25 cellular contexts compared by ENCODE assay signal in genomic region chr9:126051446-126052130, GRCh38.
"Had no signal": no experiment of that assay in that cellular context is flagged by ENCODE, and none has a peak within 500 bp of the region (broad histone marks: within the 10 kb centered on the region; RNA-seq: fewer than 3 reads in every experiment).

No MANE protein-coding gene starts in this region.

- H3K4me3 ChIP-seq: cardiac muscle cell, SK-N-MC had no signal

- H3K27me3 Mint-ChIP-seq: activated CD4-positive, alpha-beta T cell treated with anti-CD3 and anti-CD28 coated beads, Interleukin-2, amount 10 ng/mL, durations not matched to agents 24 days and 14 days had no signal

- H3K27ac Mint-ChIP-seq: activated B cell treated with CpG ODN at 0.5 μM for 24 hours; activated CD4-positive, alpha-beta T cell treated with anti-CD3 and anti-CD28 coated beads, Interleukin-2, amount 10 ng/mL, durations not matched to agents 24 days and 14 days; activated CD8-positive, alpha-beta memory T cell treated with anti-CD3 and anti-CD28 coated beads, Interleukin-2, amount 10 ng/mL, durations not matched to agents 7 days and 5 days; activated naive CD4-positive, alpha-beta T cell treated with anti-CD3 and anti-CD28 coated beads, Interleukin-2, amount 50 U/mL, for 72 hours; activated naive CD8-positive, alpha-beta T cell treated with anti-CD3 and anti-CD28 coated beads, Interleukin-2, amount 50 U/mL, for 24 hours; activated T-cell treated with anti-CD3 and anti-CD28 coated beads, Interleukin-2, amount 50 U/mL, for 24 hours; activated T-helper 1 cell treated with anti-CD3 and anti-CD28 coated beads, Interleukin-12 subunit alpha, Interleukin-12 subunit beta, Interleukin-2, Interleukin-4 antibody, amounts not matched to agents 30 ng/mL and 10 ng/mL and 1 ng/mL, durations not matched to agents 14 hours and 24 hours and 36 hours; T-cell had no signal

- H3K36me3 Mint-ChIP-seq: activated CD8-positive, alpha-beta memory T cell treated with anti-CD3 and anti-CD28 coated beads, Interleukin-2, amount 10 ng/mL, durations not matched to agents 7 days and 5 days; T-cell had no signal

- H3K4me1 Mint-ChIP-seq: activated B cell treated with CpG ODN at 0.5 μM for 24 hours; activated CD4-positive, alpha-beta T cell treated with anti-CD3 and anti-CD28 coated beads, Interleukin-2, amount 10 ng/mL, durations not matched to agents 24 days and 14 days; activated CD8-positive, alpha-beta memory T cell treated with anti-CD3 and anti-CD28 coated beads, Interleukin-2, amount 10 ng/mL, durations not matched to agents 7 days and 5 days; activated naive CD8-positive, alpha-beta T cell treated with anti-CD3 and anti-CD28 coated beads, Interleukin-2, amount 50 U/mL, for 24 hours; T-cell had no signal

- ATAC-seq: activated CD8-positive, alpha-beta memory T cell treated with anti-CD3 and anti-CD28 coated beads, Interleukin-2, amount 10 ng/mL, durations not matched to agents 7 days and 5 days; activated naive CD4-positive, alpha-beta T cell treated with anti-CD3 and anti-CD28 coated beads, Interleukin-2, amount 50 U/mL, for 72 hours; activated naive CD8-positive, alpha-beta T cell treated with anti-CD3 and anti-CD28 coated beads, Interleukin-2, amount 50 U/mL, for 24 hours; PC-3; T-cell had no signal

- H3K27me3 ChIP-seq: brain microvascular endothelial cell, cardiac muscle cell had no signal

- H3K4me3 Mint-ChIP-seq: activated B cell treated with CpG ODN at 0.5 μM for 24 hours; activated CD4-positive, alpha-beta T cell treated with anti-CD3 and anti-CD28 coated beads, Interleukin-2, amount 10 ng/mL, durations not matched to agents 24 days and 14 days; activated CD8-positive, alpha-beta memory T cell treated with anti-CD3 and anti-CD28 coated beads, Interleukin-2, amount 10 ng/mL, durations not matched to agents 7 days and 5 days; activated naive CD8-positive, alpha-beta T cell treated with anti-CD3 and anti-CD28 coated beads, Interleukin-2, amount 50 U/mL, for 24 hours; activated T-cell treated with anti-CD3 and anti-CD28 coated beads, Interleukin-2, amount 50 U/mL, for 24 hours; activated T-helper 1 cell treated with anti-CD3 and anti-CD28 coated beads, Interleukin-12 subunit alpha, Interleukin-12 subunit beta, Interleukin-2, Interleukin-4 antibody, amounts not matched to agents 30 ng/mL and 10 ng/mL and 1 ng/mL, durations not matched to agents 14 hours and 24 hours and 36 hours; T-cell had no signal

- H3K27ac ChIP-seq: brain microvascular endothelial cell, cardiac muscle cell, KMS-11, SK-N-MC had no signal

- H3K36me3 ChIP-seq: brain microvascular endothelial cell, cardiac muscle cell had no signal

- DNase-seq: activated B cell treated with CpG ODN at 0.5 μM for 24 hours; activated CD4-positive, alpha-beta T cell treated with anti-CD3 and anti-CD28 coated beads for 1 hour; activated CD4-positive, alpha-beta T cell treated with anti-CD3 and anti-CD28 coated beads, Interleukin-2, amount 10 ng/mL, durations not matched to agents 24 days and 14 days; activated CD4-positive, alpha-beta T cell treated with anti-CD3 and anti-CD28 coated beads, Interleukin-2, amount 50 U/mL, for 48 hours; activated CD8-positive, alpha-beta memory T cell treated with anti-CD3 and anti-CD28 coated beads, Interleukin-2, amount 10 ng/mL, durations not matched to agents 7 days and 5 days; activated effector memory CD4-positive, alpha-beta T cell treated with Interleukin-2 at 50 U/mL for 16 hours; activated naive CD4-positive, alpha-beta T cell treated with Interleukin-2 at 50 U/mL for 16 hours; activated naive CD8-positive, alpha-beta T cell treated with anti-CD3 and anti-CD28 coated beads, Interleukin-2, amount 50 U/mL, for 24 hours; activated T-cell treated with anti-CD3 and anti-CD28 coated beads, Interleukin-2, amount 50 U/mL, for 24 hours; amniotic stem cell; brain microvascular endothelial cell; NCI-H1092; NCI-H1417; NCI-H2029; NCI-H2107; NCI-H524; PC-3; T-cell; T-helper 2 cell; T1000 had no signal

- H3K9me3 Mint-ChIP-seq: activated B cell treated with CpG ODN at 0.5 μM for 24 hours; activated CD4-positive, alpha-beta T cell treated with anti-CD3 and anti-CD28 coated beads, Interleukin-2, amount 10 ng/mL, durations not matched to agents 24 days and 14 days; activated naive CD4-positive, alpha-beta T cell treated with anti-CD3 and anti-CD28 coated beads, Interleukin-2, amount 50 U/mL, for 72 hours; activated naive CD8-positive, alpha-beta T cell treated with anti-CD3 and anti-CD28 coated beads, Interleukin-2, amount 50 U/mL, for 24 hours; activated T-cell treated with anti-CD3 and anti-CD28 coated beads, Interleukin-2, amount 50 U/mL, for 24 hours; activated T-helper 1 cell treated with anti-CD3 and anti-CD28 coated beads, Interleukin-12 subunit alpha, Interleukin-12 subunit beta, Interleukin-2, Interleukin-4 antibody, amounts not matched to agents 30 ng/mL and 10 ng/mL and 1 ng/mL, durations not matched to agents 14 hours and 24 hours and 36 hours; T-cell had no signal
